Comparison of ENCODE assay signal across 9 cellular contexts in the genomic region with DNA sequence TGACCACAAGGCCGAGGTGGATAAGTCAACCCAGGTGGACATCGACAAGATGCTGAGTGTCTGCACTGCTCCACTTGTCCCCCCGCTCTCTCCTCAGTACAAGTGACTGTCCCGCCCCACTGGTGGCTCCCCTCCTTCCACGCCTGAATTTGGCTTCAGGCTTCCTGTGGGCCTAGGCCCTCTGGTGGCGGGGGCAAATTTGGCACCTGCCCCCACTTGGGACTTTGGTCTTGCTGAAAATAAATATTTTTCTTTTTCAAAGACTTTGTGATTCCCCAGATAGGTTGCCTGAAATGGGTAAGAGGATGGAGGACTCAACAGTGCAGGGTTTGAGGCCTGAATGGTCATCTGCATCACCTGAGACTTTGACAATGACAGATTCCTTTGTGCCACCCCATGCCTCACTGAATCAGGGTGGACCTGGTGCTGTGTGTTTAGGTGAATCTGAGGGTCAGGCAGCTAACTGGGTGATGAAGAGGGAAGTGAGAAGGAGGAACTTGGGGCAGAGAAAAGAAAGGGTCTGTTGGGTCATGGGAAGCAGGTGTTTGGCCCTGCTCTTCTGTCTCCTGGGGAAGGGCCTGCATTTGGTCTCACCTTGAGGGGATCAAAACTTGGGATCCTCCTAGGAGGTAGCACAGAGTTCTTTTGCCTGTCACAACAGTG. TPM values are rescaled to one million over a fixed set of nuclear protein-coding genes. Genes with fewer than 3 reads are reported as not detected.
DNase-seq lines count a peak whose midpoint lies in the region; ATAC-seq, FAIRE-seq and TF ChIP-seq lines count a peak whose summit lies in the region.
"Had no signal": no experiment of that assay in that cellular context is flagged by ENCODE, and none has a peak within 500 bp of the region (broad histone marks: within the 10 kb centered on the region; RNA-seq: fewer than 3 reads in every experiment).

No MANE protein-coding gene starts in this region.

- no peaks in the 10 kb centered on the region for H3K9me3 Mint-ChIP-seq in CD4-positive, alpha-beta memory T cell
- no peaks in the 10 kb centered on the region for H3K9me3 Mint-ChIP-seq in astrocyte (ENCODE audit: unreplicated experiment)
- H3K9me3 Mint-ChIP-seq in naive thymus-derived CD4-positive, alpha-beta T cell: peaks cover 0 to 1% (median 0%) of the 10 kb centered on the region in 11 donors

- no peaks in the 10 kb centered on the region for H3K9me3 ChIP-seq in CD4-positive, alpha-beta memory T cell (ENCODE audit: control insufficient read depth in 1 of 2, low read length in 2 of 2)
- H3K9me3 ChIP-seq in HCT116 (ENCODE audit: control insufficient read depth in 1 of 2, insufficient read depth in 1 of 2, low read depth in 1 of 2, low read length in 2 of 2) (no peaks in the 10 kb centered on the region), astrocyte (ENCODE audit: insufficient read depth, low read depth, low read length) (no peaks in the 10 kb centered on the region)
- H3K9me3 ChIP-seq in naive thymus-derived CD4-positive, alpha-beta T cell (ENCODE audit: control insufficient read depth in 2 of 3, low read length in 3 of 3): no peaks in the 10 kb centered on the region

- peaks cover 8 to 49% (median 15%) of the 10 kb centered on the region in 4 donors for H3K4me1 Mint-ChIP-seq in CD4-positive, alpha-beta memory T cell
- H3K4me1 Mint-ChIP-seq in astrocyte (ENCODE audit: low read depth, unreplicated experiment): peaks cover 3% of the 10 kb centered on the region
- H3K4me1 Mint-ChIP-seq in naive thymus-derived CD4-positive, alpha-beta T cell: peaks cover 10 to 32% (median 17%) of the 10 kb centered on the region in 7 donors

- H3K9me2 ChIP-seq in HCT116 (ENCODE audit: insufficient read depth): no peaks in the 10 kb centered on the region

- intact Hi-C loops in CD4-positive, alpha-beta memory T cell (cut with micrococcal nuclease): loop anchor here (1.0 kb wide), 3 partner anchors 23 to 147 kb away; partner anchors contain the start of gene CARMIL2
- intact Hi-C loops in HCT116 (cut with micrococcal nuclease): loop anchor here (1.0 to 10.0 kb wide), 4 partner anchors 121 to 714 kb away; no protein-coding TSS in a partner anchor
- intact Hi-C loops in naive thymus-derived CD4-positive, alpha-beta T cell (cut with micrococcal nuclease): loop anchor here (1.0 to 10.0 kb wide), 10 partner anchors 8 to 566 kb away; partner anchors contain the start of genes ACD (in 1 of the 2), ATP6V0D1 (in 1 of the 2), CARMIL2 (in 1 of the 2) and CTCF (in 1 of the 2)

- H3K79me2 ChIP-seq in HCT116 (ENCODE audit: insufficient read depth, low read length) (peaks cover 5% of the 10 kb centered on the region; the same call in 1 of the 2 replicates), astrocyte (ENCODE audit: insufficient read depth, low read length) (no peaks in the 10 kb centered on the region)

- H3K36me3 Mint-ChIP-seq in CD4-positive, alpha-beta memory T cell: peaks cover 0 to 1% of the 10 kb centered on the region in 2 donors
- H3K36me3 Mint-ChIP-seq in astrocyte (ENCODE audit: low read depth, unreplicated experiment): peaks cover 7% of the 10 kb centered on the region
- H3K36me3 Mint-ChIP-seq in naive thymus-derived CD4-positive, alpha-beta T cell: no peaks in the 10 kb centered on the region

- no TSS peak for BruUV-seq in HCT116 (replicated peaks; lab: Mats Ljungman, UMichigan)

- peak in 2 of 3 experiments; percentile 32 to 43; a peak in 3 of 6 replicates for TF ChIP-seq CTCF in HCT116 (IDR thresholded peaks at IDR 0.05 in 2 of 3, conservative IDR thresholded peaks at IDR 0.05 in 1 of 3; ENCODE audit: borderline replicate concordance in 1 of 3, insufficient read depth in 1 of 3, low read depth in 2 of 3, low read length in 2 of 3)
- TF ChIP-seq CTCF in astrocyte (IDR thresholded peaks at IDR 0.05; ENCODE audit: insufficient read depth, low read depth, low read length): peak; percentile 20

- no peak overlapping the region for H2AFZ ChIP-seq in HCT116 (ENCODE audit: low read depth, low read length, poor library complexity, severe bottlenecking)
- H2AFZ ChIP-seq in astrocyte (ENCODE audit: low read depth, low read length): no peak overlapping the region

- H3K27ac Mint-ChIP-seq in CD4-positive, alpha-beta memory T cell: peak overlapping the region in 5 of 7 donors; percentile 53 to 86 (median 64)
- H3K27ac Mint-ChIP-seq in astrocyte (ENCODE audit: unreplicated experiment): no peak overlapping the region
- H3K27ac Mint-ChIP-seq in naive thymus-derived CD4-positive, alpha-beta T cell: peak overlapping the region in 6 of 9 donors; percentile 22 to 59 (median 33)

- no peak for TF ChIP-seq POLR2A in HCT116 (IDR thresholded peaks at IDR 0.05; ENCODE audit: borderline replicate concordance, extremely low read depth, insufficient read depth, insufficient read length)

- no peak for DNase-seq in CD4-positive, alpha-beta memory T cell
- DNase-seq in HCT116 (ENCODE audit: low read depth, low spot score) (no peak), astrocyte (ENCODE audit: low read depth) (no peak), NCI-H526 (lab: John Stamatoyannopoulos, UW) (no peak), inferior parietal cortex (ENCODE audit: extremely low spot score) (no peak)
- DNase-seq in naive thymus-derived CD4-positive, alpha-beta T cell: peak in 3 of 9 donors; percentile 21 to 31 (median 26)

- no peak overlapping the region for H3K4me2 ChIP-seq in HCT116 (ENCODE audit: low read length)
- H3K4me2 ChIP-seq in astrocyte (ENCODE audit: low read length): no peak overlapping the region

- POLR2A ChIA-PET in CD4-positive, alpha-beta memory T cell (lab: Charles Lee; ENCODE audit: partially characterized antibody): interaction anchor here (1.1 to 6.9 kb wide), 9 partner anchors 16 to 155 kb away, joined by 3 to 55 read pairs (median 11); partner anchors contain the start of genes CARMIL2 and CTCF
- POLR2A ChIA-PET in HCT116 (lab: Charles Lee): no interaction called here
- POLR2A ChIA-PET in naive thymus-derived CD4-positive, alpha-beta T cell (lab: Charles Lee): interaction anchor here (0.7 to 3.1 kb wide), 6 partner anchors 9 to 134 kb away, joined by 3 to 41 read pairs (median 12); partner anchors contain the start of genes ACD, CARMIL2 and CTCF

- H3K4me3 Mint-ChIP-seq in CD4-positive, alpha-beta memory T cell: peak overlapping the region in 3 of 8 donors; percentile 45 to 66 (median 49)
- H3K4me3 Mint-ChIP-seq in astrocyte (ENCODE audit: unreplicated experiment): peak overlapping the region; percentile 23
- H3K4me3 Mint-ChIP-seq in naive thymus-derived CD4-positive, alpha-beta T cell: peak overlapping the region in 3 of 10 donors; percentile 23 to 53 (median 34)

- RAD21 ChIA-PET in HCT116 (lab: Charles Lee; ENCODE audit: low non-redundant PET in 1 of 2, low total read pairs in 2 of 2, uncharacterized antibody in 2 of 2, unreplicated experiment in 2 of 2): no interaction called here

- H3K27me3 Mint-ChIP-seq in CD4-positive, alpha-beta memory T cell: no peaks in the 10 kb centered on the region
- peaks cover 6% of the 10 kb centered on the region for H3K27me3 Mint-ChIP-seq in astrocyte (ENCODE audit: low read depth, unreplicated experiment)
- H3K27me3 Mint-ChIP-seq in naive thymus-derived CD4-positive, alpha-beta T cell: no peaks in the 10 kb centered on the region

- H4K20me1 ChIP-seq in HCT116 (ENCODE audit: insufficient read depth): no peaks in the 10 kb centered on the region
- peaks cover 4% of the 10 kb centered on the region for H4K20me1 ChIP-seq in astrocyte (ENCODE audit: insufficient read depth, low read length)

- FAIRE-seq in astrocyte (lab: Jason Lieb, UNC): no peak
- FAIRE-seq: TTC549 had no signal

- H3K27me3 ChIP-seq in CD4-positive, alpha-beta memory T cell (ENCODE audit: insufficient read depth, low read length): no peaks in the 10 kb centered on the region
- H3K27me3 ChIP-seq in HCT116 (ENCODE audit: insufficient read depth, low read length) (no peaks in the 10 kb centered on the region), astrocyte (ENCODE audit: insufficient read depth, low read length) (no peaks in the 10 kb centered on the region)
- no peaks in the 10 kb centered on the region for H3K27me3 ChIP-seq in naive thymus-derived CD4-positive, alpha-beta T cell (ENCODE audit: control insufficient read depth in 2 of 2, insufficient read depth in 2 of 2, low read length in 2 of 2)

- TF ChIP-seq RAD21 in HCT116 (IDR thresholded peaks at IDR 0.05; ENCODE audit: low read depth): no peak

- no peaks in the 10 kb centered on the region for H3K36me3 ChIP-seq in CD4-positive, alpha-beta memory T cell (ENCODE audit: insufficient read depth, low read length)
- no peaks in the 10 kb centered on the region for H3K36me3 ChIP-seq in HCT116 (ENCODE audit: control insufficient read depth in 1 of 2, insufficient read depth in 2 of 2, low read length in 2 of 2)
- H3K36me3 ChIP-seq in astrocyte (ENCODE audit: insufficient read depth, low read length): no peaks in the 10 kb centered on the region
- no peaks in the 10 kb centered on the region for H3K36me3 ChIP-seq in naive thymus-derived CD4-positive, alpha-beta T cell (ENCODE audit: control insufficient read depth in 2 of 3, insufficient read depth in 3 of 3, low read length in 3 of 3)

- H3K4me3 ChIP-seq in CD4-positive, alpha-beta memory T cell (ENCODE audit: low read length in 2 of 2): no peak overlapping the region
- no peak overlapping the region for H3K4me3 ChIP-seq in HCT116 (replicated peaks in 1 of 2; ENCODE audit: low read depth in 1 of 2, low read length in 2 of 2)
- no peak overlapping the region for H3K4me3 ChIP-seq in astrocyte (ENCODE audit: insufficient read depth, low read depth, low read length)
- no peak overlapping the region for H3K4me3 ChIP-seq in naive thymus-derived CD4-positive, alpha-beta T cell (ENCODE audit: low read length)

- H3K9ac ChIP-seq in HCT116 (ENCODE audit: low read length) (no peak overlapping the region), astrocyte (ENCODE audit: low read length) (no peak overlapping the region)

- ATAC-seq in HCT116 (no peak), GM18520 (IDR thresholded peaks at IDR 0.05; ENCODE audit: unreplicated experiment) (no peak), GM21737 (IDR thresholded peaks at IDR 0.05; ENCODE audit: unreplicated experiment) (no peak)
- no peak for ATAC-seq in naive thymus-derived CD4-positive, alpha-beta T cell

- H3K4me1 ChIP-seq in CD4-positive, alpha-beta memory T cell (ENCODE audit: insufficient read depth, low read length): peaks cover 24% of the 10 kb centered on the region
- H3K4me1 ChIP-seq in HCT116 (ENCODE audit: control insufficient read depth in 1 of 2, insufficient read depth in 2 of 2, low read length in 2 of 2) (peaks cover 6 to 38% of the 10 kb centered on the region in 2 experiments; a peak in 3 of 4 replicates), astrocyte (ENCODE audit: insufficient read depth, low read length) (peaks cover 23% of the 10 kb centered on the region)
- peaks cover 9 to 12% of the 10 kb centered on the region in 2 donors for H3K4me1 ChIP-seq in naive thymus-derived CD4-positive, alpha-beta T cell (ENCODE audit: control insufficient read depth in 2 of 2, insufficient read depth in 2 of 2, low read length in 2 of 2)

- CTCF ChIA-PET in CD4-positive, alpha-beta memory T cell (lab: Charles Lee; ENCODE audit: partially characterized antibody): interaction anchor here (0.6 to 10.4 kb wide), 23 partner anchors 9 to 187 kb away, joined by 3 to 143 read pairs (median 5); partner anchors contain the start of genes ACD, ATP6V0D1, CARMIL2 and GFOD2
- CTCF ChIA-PET in HCT116 (lab: Charles Lee): interaction anchor here (0.6 to 2.7 kb wide), 5 partner anchors 121 to 320 kb away, joined by 3 to 22 read pairs (median 6); partner anchors contain the start of gene ATP6V0D1
- CTCF ChIA-PET in naive thymus-derived CD4-positive, alpha-beta T cell (lab: Charles Lee): interaction anchor here (0.5 to 9.1 kb wide), 15 partner anchors 10 to 199 kb away, joined by 3 to 85 read pairs (median 6); partner anchors contain the start of genes ATP6V0D1, CARMIL2 and CTCF

- H3K27ac ChIP-seq in CD4-positive, alpha-beta memory T cell (ENCODE audit: low read depth, low read length): no peak overlapping the region
- H3K27ac ChIP-seq in HCT116 (ENCODE audit: low read depth, low read length) (no peak overlapping the region; the same call in 1 of the 2 replicates), astrocyte (ENCODE audit: low read depth, low read length) (no peak overlapping the region)
- peak overlapping the region; percentile 19 for H3K27ac ChIP-seq in naive thymus-derived CD4-positive, alpha-beta T cell (ENCODE audit: low read depth, low read length)

RNA-seq across cellular contexts. Expression of gene C16orf86, which starts 2.0 kb away (rescaled TPM):
- total RNA-seq in CD4-positive, alpha-beta memory T cell: 1 to 10 TPM; 2.9 to 3.6 TPM
- polyA plus RNA-seq in CD4-positive, alpha-beta memory T cell: 1 to 10 TPM; 4.1 TPM
- total RNA-seq in HCT116 (2021; ENCODE audit: unreplicated experiment) (0.79 TPM), astrocyte (0.32 and 1.6 TPM in 2 replicates)
- polyA plus RNA-seq in HCT116 (2012): 0.23 and 0.25 TPM in 2 replicates
- 1 to 10 TPM; 4.3 to 6.4 (median 4.7) TPM for total RNA-seq in naive thymus-derived CD4-positive, alpha-beta T cell
- 1 to 10 TPM; 3.5 to 5.7 TPM for polyA plus RNA-seq in naive thymus-derived CD4-positive, alpha-beta T cell

RNA-seq across cellular contexts. Expression of gene ENKD1, which starts 2.1 kb away (rescaled TPM):
- 1 to 10 TPM; 6.7 to 7.7 TPM for total RNA-seq in CD4-positive, alpha-beta memory T cell
- 1 to 10 TPM; 1.1 to 2.4 TPM for polyA plus RNA-seq in CD4-positive, alpha-beta memory T cell
- total RNA-seq in HCT116 (2021; ENCODE audit: unreplicated experiment) (16.8 TPM), astrocyte (6.0 and 8.5 TPM in 2 replicates)
- polyA plus RNA-seq in HCT116 (2012): 19.8 and 20.2 TPM in 2 replicates
- total RNA-seq in naive thymus-derived CD4-positive, alpha-beta T cell: 1 to 10 TPM; 4.9 to 8.3 (median 7.8) TPM
- 1 to 10 TPM; 1.1 to 2.5 TPM for polyA plus RNA-seq in naive thymus-derived CD4-positive, alpha-beta T cell

RNA-seq across cellular contexts. Expression of gene PARD6A, which starts 7.9 kb away (rescaled TPM):
- total RNA-seq in CD4-positive, alpha-beta memory T cell: 1 to 10 TPM; 7.4 to 8.8 TPM
- 10 to 100 TPM; 17.8 to 26.5 TPM for polyA plus RNA-seq in CD4-positive, alpha-beta memory T cell
- total RNA-seq in HCT116 (2021; ENCODE audit: unreplicated experiment): 5.6 TPM
- 7.5 and 9.1 TPM in 2 replicates for polyA plus RNA-seq in HCT116 (2012)
- 1.2 and 1.4 TPM in 2 replicates for total RNA-seq in astrocyte
- 10 to 100 TPM in 1 of 5 experiments, 1 to 10 TPM in 4; 4.5 to 11.2 (median 4.7) TPM for total RNA-seq in naive thymus-derived CD4-positive, alpha-beta T cell
- 10 to 100 TPM in 1 of 2 donors, 1 to 10 TPM in 1; 9.3 to 15.1 TPM for polyA plus RNA-seq in naive thymus-derived CD4-positive, alpha-beta T cell

RNA-seq across cellular contexts. Expression of gene ACD, which starts 8.6 kb away (rescaled TPM):
- total RNA-seq in CD4-positive, alpha-beta memory T cell: 10 to 100 TPM; 49.6 to 50.6 TPM
- 10 to 100 TPM; 33.3 to 48.5 TPM for polyA plus RNA-seq in CD4-positive, alpha-beta memory T cell
- total RNA-seq in HCT116 (2021; ENCODE audit: unreplicated experiment): 53.8 TPM
- polyA plus RNA-seq in HCT116 (2012): 47.0 and 53.5 TPM in 2 replicates
- total RNA-seq in astrocyte: 11.8 and 13.5 TPM in 2 replicates
- total RNA-seq in naive thymus-derived CD4-positive, alpha-beta T cell: 10 to 100 TPM; 29.3 to 44.1 (median 34.4) TPM
- polyA plus RNA-seq in naive thymus-derived CD4-positive, alpha-beta T cell: 10 to 100 TPM; 25.4 to 33.2 TPM

RNA-seq across cellular contexts. Expression of gene CARMIL2, which starts 23.7 kb away (rescaled TPM):
- 100 to 1,000 TPM; 194 to 195 TPM for total RNA-seq in CD4-positive, alpha-beta memory T cell
- polyA plus RNA-seq in CD4-positive, alpha-beta memory T cell: 10 to 100 TPM in 1 of 2 donors, 1 to 10 TPM in 1; 7.5 to 36.3 TPM
- total RNA-seq in HCT116 (2021; ENCODE audit: unreplicated experiment) (33.9 TPM), astrocyte (2.0 TPM in 2 replicates)
- polyA plus RNA-seq in HCT116 (2012): 11.7 and 13.7 TPM in 2 replicates
- 100 to 1,000 TPM; 140 to 245 (median 215) TPM for total RNA-seq in naive thymus-derived CD4-positive, alpha-beta T cell
- polyA plus RNA-seq in naive thymus-derived CD4-positive, alpha-beta T cell: 10 to 100 TPM; 12.7 to 28.7 TPM
